ENCODE assay signal across 9 cellular contexts in genomic region chr10:17645591-17646345, GRCh38. TPM values are rescaled to one million over a fixed set of nuclear protein-coding genes. Genes with fewer than 3 reads are reported as not detected.
DNase-seq lines count a peak whose midpoint lies in the region; ATAC-seq, FAIRE-seq and TF ChIP-seq lines count a peak whose summit lies in the region.
"Had no signal": no experiment of that assay in that cellular context is flagged by ENCODE, and none has a peak within 500 bp of the region (broad histone marks: within the 10 kb centered on the region; RNA-seq: fewer than 3 reads in every experiment).

No MANE protein-coding gene starts in this region.

- H3K4me3 ChIP-seq in thoracic aorta: peak overlapping the region; percentile 80

- peak overlapping the region; percentile 94 for H3K4me3 Mint-ChIP-seq in activated CD4-positive, alpha-beta T cell treated with anti-CD3 and anti-CD28 coated beads, Interleukin-2, amount 10 ng/mL, durations not matched to agents 7 days and 5 days
- H3K4me3 Mint-ChIP-seq in activated CD8-positive, alpha-beta T cell treated with anti-CD3 and anti-CD28 coated beads, Interleukin-2, amount 10 ng/mL, durations not matched to agents 7 days and 5 days: peak overlapping the region; percentile 95

- H3K36me3 ChIP-seq in thoracic aorta: no peaks in the 10 kb centered on the region

- H3K9me3 Mint-ChIP-seq in activated CD4-positive, alpha-beta T cell treated with anti-CD3 and anti-CD28 coated beads, Interleukin-2, amount 10 ng/mL, durations not matched to agents 7 days and 5 days: peaks cover 8% of the 10 kb centered on the region
- H3K9me3 Mint-ChIP-seq in activated CD8-positive, alpha-beta T cell treated with anti-CD3 and anti-CD28 coated beads, Interleukin-2, amount 10 ng/mL, durations not matched to agents 7 days and 5 days (ENCODE audit: insufficient read depth): peaks cover 6% of the 10 kb centered on the region

- H3K27ac Mint-ChIP-seq in activated CD4-positive, alpha-beta T cell treated with anti-CD3 and anti-CD28 coated beads, Interleukin-2, amount 10 ng/mL, durations not matched to agents 7 days and 5 days: peak overlapping the region; percentile 100
- H3K27ac Mint-ChIP-seq in activated CD8-positive, alpha-beta T cell treated with anti-CD3 and anti-CD28 coated beads, Interleukin-2, amount 10 ng/mL, durations not matched to agents 7 days and 5 days: peak overlapping the region; percentile 80

- no peaks in the 10 kb centered on the region for H3K9me3 ChIP-seq in thoracic aorta

- CTCF ChIA-PET in activated CD4-positive, alpha-beta T cell treated with anti-CD3 and anti-CD28 coated beads, Interleukin-2, amount 10 ng/mL, durations not matched to agents 7 days and 5 days (lab: Charles Lee): interaction anchor here (1.1 to 1.4 kb wide), 2 partner anchors 26 to 416 kb away, joined by 3 to 4 read pairs; no protein-coding TSS in a partner anchor
- CTCF ChIA-PET in activated CD8-positive, alpha-beta T cell treated with anti-CD3 and anti-CD28 coated beads, Interleukin-2, amount 10 ng/mL, durations not matched to agents 7 days and 5 days (lab: Charles Lee): interaction anchor here (1.0 to 1.7 kb wide), 3 partner anchors 15 to 64 kb away, joined by 3 to 4 read pairs (median 3); no protein-coding TSS in a partner anchor

- no peaks in the 10 kb centered on the region for H3K27me3 ChIP-seq in thoracic aorta (replicated peaks; ENCODE audit: insufficient read depth)

- POLR2A ChIA-PET in activated CD4-positive, alpha-beta T cell treated with anti-CD3 and anti-CD28 coated beads, Interleukin-2, amount 10 ng/mL, durations not matched to agents 7 days and 5 days (lab: Charles Lee): interaction anchor here (0.5 kb wide), 1 partner anchor 73 kb away, joined by 3 read pairs; no protein-coding TSS in a partner anchor
- POLR2A ChIA-PET in activated CD8-positive, alpha-beta T cell treated with anti-CD3 and anti-CD28 coated beads, Interleukin-2, amount 10 ng/mL, durations not matched to agents 7 days and 5 days (lab: Charles Lee): interaction anchor here (0.6 to 3.1 kb wide), 6 partner anchors 17 to 416 kb away, joined by 3 to 15 read pairs (median 4); no protein-coding TSS in a partner anchor

- FAIRE-seq in islet of Langerhans (lab: Jason Lieb, UNC): peak; percentile 64

- H3K27me3 Mint-ChIP-seq in activated CD4-positive, alpha-beta T cell treated with anti-CD3 and anti-CD28 coated beads, Interleukin-2, amount 10 ng/mL, durations not matched to agents 7 days and 5 days: no peaks in the 10 kb centered on the region
- no peaks in the 10 kb centered on the region for H3K27me3 Mint-ChIP-seq in activated CD8-positive, alpha-beta T cell treated with anti-CD3 and anti-CD28 coated beads, Interleukin-2, amount 10 ng/mL, durations not matched to agents 7 days and 5 days (ENCODE audit: low read depth)

- H3K36me3 Mint-ChIP-seq in activated CD4-positive, alpha-beta T cell treated with anti-CD3 and anti-CD28 coated beads, Interleukin-2, amount 10 ng/mL, durations not matched to agents 7 days and 5 days (ENCODE audit: low read depth): peaks cover 36% of the 10 kb centered on the region
- peaks cover 51% of the 10 kb centered on the region for H3K36me3 Mint-ChIP-seq in activated CD8-positive, alpha-beta T cell treated with anti-CD3 and anti-CD28 coated beads, Interleukin-2, amount 10 ng/mL, durations not matched to agents 7 days and 5 days (ENCODE audit: low read depth)

- no peak for TF ChIP-seq CTCF in thoracic aorta (IDR thresholded peaks at IDR 0.05)

- peak; percentile 29 for ATAC-seq in activated CD8-positive, alpha-beta T cell treated with anti-CD3 and anti-CD28 coated beads, Interleukin-2, amount 10 ng/mL, durations not matched to agents 7 days and 5 days
- no peak for ATAC-seq in thoracic aorta (ENCODE audit: insufficient number of reproducible peaks, low FRiP score, low read depth)

- peaks cover 38 to 67% of the 10 kb centered on the region in 2 donors for H3K4me1 ChIP-seq in thoracic aorta (ENCODE audit: control insufficient read depth in 1 of 2, low read depth in 2 of 2)

- peak; percentile 22 for DNase-seq in activated CD4-positive, alpha-beta T cell treated with anti-CD3 and anti-CD28 coated beads, Interleukin-2, amount 10 ng/mL, durations not matched to agents 7 days and 5 days
- DNase-seq in activated CD4-positive, alpha-beta T cell treated with anti-CD3 and anti-CD28 coated beads for 1 hour: no peak
- DNase-seq in activated CD8-positive, alpha-beta T cell treated with anti-CD3 and anti-CD28 coated beads, Interleukin-2, amount 10 ng/mL, durations not matched to agents 7 days and 5 days: peak; percentile 35
- DNase-seq in thoracic aorta (ENCODE audit: low spot score) (no peak), SKM-1 treated with dmso at 0.1 percent for 144 hours (lab: John Stamatoyannopoulos, UW; ENCODE audit: unreplicated experiment) (no peak), amniotic stem cell (lab: John Stamatoyannopoulos, UW) (no peak), occipital lobe (lab: John Stamatoyannopoulos, UW) (no peak)

- H3K4me1 Mint-ChIP-seq in activated CD4-positive, alpha-beta T cell treated with anti-CD3 and anti-CD28 coated beads, Interleukin-2, amount 10 ng/mL, durations not matched to agents 7 days and 5 days: peaks cover 67% of the 10 kb centered on the region
- peaks cover 71% of the 10 kb centered on the region for H3K4me1 Mint-ChIP-seq in activated CD8-positive, alpha-beta T cell treated with anti-CD3 and anti-CD28 coated beads, Interleukin-2, amount 10 ng/mL, durations not matched to agents 7 days and 5 days (ENCODE audit: low read depth)

- no peak overlapping the region for H3K27ac ChIP-seq in thoracic aorta
- H3K27ac ChIP-seq: C4-2B had no signal

RNA-seq across cellular contexts. Expression of gene STAM, which starts 1.8 kb away (rescaled TPM):
- 10 to 100 TPM; 16.6 to 23.8 TPM for total RNA-seq in activated CD4-positive, alpha-beta T cell treated with anti-CD3 and anti-CD28 coated beads, Interleukin-2, amount 10 ng/mL, durations not matched to agents 7 days and 5 days
- 10 to 100 TPM; 20.8 to 21.9 TPM for total RNA-seq in activated CD8-positive, alpha-beta T cell treated with anti-CD3 and anti-CD28 coated beads, Interleukin-2, amount 10 ng/mL, durations not matched to agents 7 days and 5 days
- total RNA-seq in thoracic aorta (10 to 100 TPM; 26.1 to 28.4 TPM), occipital lobe (34.8 TPM)

RNA-seq across cellular contexts. Expression of gene HACD1, which starts 28.6 kb away (rescaled TPM):
- under 1 TPM; 0.47 to 0.69 TPM for total RNA-seq in activated CD4-positive, alpha-beta T cell treated with anti-CD3 and anti-CD28 coated beads, Interleukin-2, amount 10 ng/mL, durations not matched to agents 7 days and 5 days
- 1 to 10 TPM in 1 of 2 experiments, under 1 TPM in 1; 0.40 to 1.1 TPM for total RNA-seq in activated CD8-positive, alpha-beta T cell treated with anti-CD3 and anti-CD28 coated beads, Interleukin-2, amount 10 ng/mL, durations not matched to agents 7 days and 5 days
- total RNA-seq in thoracic aorta (100 to 1,000 TPM in 1 of 2 donors, 10 to 100 TPM in 1; 82.2 to 109 TPM), occipital lobe (18.7 TPM)

Comparison
In these comparisons a context has a peak if more than half of its experiments do, and no peak if none do; other contexts are left out.
1. DNase-seq: peak in activated CD4-positive, alpha-beta T cell treated with anti-CD3 and anti-CD28 coated beads, Interleukin-2, amount 10 ng/mL, durations not matched to agents 7 days and 5 days (single experiment) and activated CD8-positive, alpha-beta T cell treated with anti-CD3 and anti-CD28 coated beads, Interleukin-2, amount 10 ng/mL, durations not matched to agents 7 days and 5 days (single experiment); none in activated CD4-positive, alpha-beta T cell treated with anti-CD3 and anti-CD28 coated beads for 1 hour (single experiment), thoracic aorta (single experiment), SKM-1 treated with dmso at 0.1 percent for 144 hours (single experiment), amniotic stem cell (single experiment) and occipital lobe (single experiment).